ENCODE assay signal across 8 cellular contexts in genomic region chr11:75014129-75014528, GRCh38. TPM values are rescaled to one million over a fixed set of nuclear protein-coding genes. Genes with fewer than 3 reads are reported as not detected.
DNase-seq lines count a peak whose midpoint lies in the region; ATAC-seq and TF ChIP-seq lines count a peak whose summit lies in the region.

No MANE protein-coding gene starts in this region.

- no peak overlapping the region for H3K4me3 Mint-ChIP-seq in MCF 10A (ENCODE audit: unreplicated experiment)
- H3K4me3 Mint-ChIP-seq in activated CD4-positive, alpha-beta memory T cell treated with anti-CD3 and anti-CD28 coated beads for 36 hours: no peak overlapping the region

- no TSS peak for BruUV-seq in MCF 10A (replicated peaks; lab: Mats Ljungman, UMichigan)

- peaks cover 7% of the 10 kb centered on the region for H3K9me3 Mint-ChIP-seq in MCF 10A (ENCODE audit: unreplicated experiment)
- H3K9me3 Mint-ChIP-seq in activated CD4-positive, alpha-beta memory T cell treated with anti-CD3 and anti-CD28 coated beads for 36 hours: peaks cover 3% of the 10 kb centered on the region

- DNase-seq in MCF 10A (ENCODE audit: unreplicated experiment) (peak; percentile 49), breast epithelium (ENCODE audit: low spot score in 2 of 2) (no peak), astrocyte of the hippocampus (ENCODE audit: low read depth, low spot score) (peak; percentile 76), left ventricle myocardium inferior (no peak), stromal cell of bone marrow (ENCODE audit: low read depth) (peak; percentile 68)
- DNase-seq in activated CD4-positive, alpha-beta memory T cell treated with anti-CD3 and anti-CD28 coated beads for 36 hours: no peak

- H3K36me3 ChIP-seq in breast epithelium (no peaks in the 10 kb centered on the region), left ventricle myocardium inferior (peaks cover 17% of the 10 kb centered on the region)

- CTCF ChIA-PET in MCF 10A (lab: Yijun Ruan, JAX): interaction anchor here (0.7 to 1.3 kb wide), 8 partner anchors 8 to 1659 kb away, joined by 3 to 5 read pairs (median 3); no protein-coding TSS in a partner anchor
- CTCF ChIA-PET in activated CD4-positive, alpha-beta memory T cell treated with anti-CD3 and anti-CD28 coated beads for 36 hours (lab: Charles Lee): interaction anchor here (1.0 to 1.6 kb wide), 2 partner anchors 9 to 234 kb away, joined by 4 to 9 read pairs; no protein-coding TSS in a partner anchor

- no peak for TF ChIP-seq CTCF in MCF 10A (IDR thresholded peaks at IDR 0.05; ENCODE audit: unreplicated experiment)
- no peak for TF ChIP-seq CTCF in breast epithelium (IDR thresholded peaks at IDR 0.05)
- TF ChIP-seq CTCF in left ventricle myocardium inferior (IDR thresholded peaks at IDR 0.05; ENCODE audit: borderline replicate concordance): no peak

- H3K4me3 ChIP-seq in breast epithelium (no peak overlapping the region), left ventricle myocardium inferior (no peak overlapping the region)

- H3K9me3 ChIP-seq in breast epithelium (no peaks in the 10 kb centered on the region), left ventricle myocardium inferior (replicated peaks) (peaks cover 4% of the 10 kb centered on the region)

- no peak for TF ChIP-seq POLR2A in breast epithelium (IDR thresholded peaks at IDR 0.05)

- H3K27me3 ChIP-seq in breast epithelium (no peaks in the 10 kb centered on the region), left ventricle myocardium inferior (ENCODE audit: low read depth) (no peaks in the 10 kb centered on the region)

- no peaks in the 10 kb centered on the region for H3K27me3 Mint-ChIP-seq in MCF 10A (ENCODE audit: insufficient read depth, unreplicated experiment)
- no peaks in the 10 kb centered on the region for H3K27me3 Mint-ChIP-seq in activated CD4-positive, alpha-beta memory T cell treated with anti-CD3 and anti-CD28 coated beads for 36 hours

- no peak for ATAC-seq in HG02938 (IDR thresholded peaks at IDR 0.05; ENCODE audit: unreplicated experiment)
- no peak for ATAC-seq in GM19324 (IDR thresholded peaks at IDR 0.05; ENCODE audit: low FRiP score, unreplicated experiment)

- intact Hi-C loops in MCF 10A (cut with micrococcal nuclease) (no loop called here), breast epithelium (cut with DNase I; ENCODE audit: low total_unique reads) (no loop called here), left ventricle myocardium inferior (cut with micrococcal nuclease) (no loop called here)
- intact Hi-C loops in activated CD4-positive, alpha-beta memory T cell treated with anti-CD3 and anti-CD28 coated beads for 36 hours (cut with micrococcal nuclease): no loop called here

- H3K27ac Mint-ChIP-seq in MCF 10A (ENCODE audit: low read depth, unreplicated experiment): no peak overlapping the region
- H3K27ac Mint-ChIP-seq in activated CD4-positive, alpha-beta memory T cell treated with anti-CD3 and anti-CD28 coated beads for 36 hours: no peak overlapping the region

- POLR2A ChIA-PET in MCF 10A (lab: Yijun Ruan, JAX): interaction anchor here (0.6 to 1.1 kb wide), 5 partner anchors 9 to 386 kb away, joined by 3 to 4 read pairs (median 4); partner anchors contain the start of genes NEU3, SPCS2 and XRRA1
- POLR2A ChIA-PET in activated CD4-positive, alpha-beta memory T cell treated with anti-CD3 and anti-CD28 coated beads for 36 hours (lab: Charles Lee): interaction anchor here (0.6 kb wide), 1 partner anchor 8 kb away, joined by 3 read pairs; no protein-coding TSS in a partner anchor

- no peaks in the 10 kb centered on the region for H3K4me1 ChIP-seq in breast epithelium
- peaks cover 20% of the 10 kb centered on the region for H3K4me1 ChIP-seq in left ventricle myocardium inferior

- peaks cover 11% of the 10 kb centered on the region for H3K36me3 Mint-ChIP-seq in MCF 10A (ENCODE audit: insufficient read depth, unreplicated experiment)
- H3K36me3 Mint-ChIP-seq in activated CD4-positive, alpha-beta memory T cell treated with anti-CD3 and anti-CD28 coated beads for 36 hours: peaks cover 9% of the 10 kb centered on the region

- H3K27ac ChIP-seq in breast epithelium (no peak overlapping the region), left ventricle myocardium inferior (replicated peaks) (peak overlapping the region; percentile 65)

- no peaks in the 10 kb centered on the region for H3K4me1 Mint-ChIP-seq in MCF 10A (ENCODE audit: insufficient read depth, unreplicated experiment)
- no peaks in the 10 kb centered on the region for H3K4me1 Mint-ChIP-seq in activated CD4-positive, alpha-beta memory T cell treated with anti-CD3 and anti-CD28 coated beads for 36 hours (ENCODE audit: low read depth)

RNA-seq across cellular contexts. Expression of gene NEU3, which starts 25.4 kb away (rescaled TPM):
- total RNA-seq in MCF 10A (2022) (8.7 and 10.0 TPM in 2 replicates), breast epithelium (10 to 100 TPM; 11.8 to 12.8 (median 12.4) TPM), left ventricle myocardium inferior (9.9 TPM)
- total RNA-seq in activated CD4-positive, alpha-beta memory T cell treated with anti-CD3 and anti-CD28 coated beads for 36 hours: 10 to 100 TPM; 13.6 to 14.3 TPM

Comparison
In these comparisons a context has a peak if more than half of its experiments do, and no peak if none do; other contexts are left out.
1. DNase-seq: peak in MCF 10A (single experiment), astrocyte of the hippocampus (single experiment) and stromal cell of bone marrow (single experiment); none in breast epithelium (0 of 2), left ventricle myocardium inferior (single experiment) and activated CD4-positive, alpha-beta memory T cell treated with anti-CD3 and anti-CD28 coated beads for 36 hours (single experiment).